ENCODE assay signal across 10 cellular contexts in genomic region chr7:143205560-143206293, GRCh38. TPM values are rescaled to one million over a fixed set of nuclear protein-coding genes. Genes with fewer than 3 reads are reported as not detected.
DNase-seq lines count a peak whose midpoint lies in the region; ATAC-seq and TF ChIP-seq lines count a peak whose summit lies in the region.
"Had no signal": no experiment of that assay in that cellular context is flagged by ENCODE, and none has a peak within 500 bp of the region (broad histone marks: within the 10 kb centered on the region; RNA-seq: fewer than 3 reads in every experiment).

No MANE protein-coding gene starts in this region.

- H3K36me3 Mint-ChIP-seq in activated T-cell treated with anti-CD3 and anti-CD28 coated beads, Interleukin-2, amount 50 U/mL, for 72 hours (ENCODE audit: insufficient read depth in 2 of 2) = no peaks in the 10 kb centered on the region

- H3K9me3 ChIP-seq in upper lobe of right lung (no peaks in the 10 kb centered on the region), suprapubic skin (no peaks in the 10 kb centered on the region)
- H3K9me3 ChIP-seq: breast epithelium had no signal

- H3K27me3 ChIP-seq in upper lobe of right lung (peaks cover 4% of the 10 kb centered on the region), suprapubic skin (no peaks in the 10 kb centered on the region)
- H3K27me3 ChIP-seq: breast epithelium had no signal

- no peak overlapping the region for H3K27ac Mint-ChIP-seq in activated T-cell treated with anti-CD3 and anti-CD28 coated beads, Interleukin-2, amount 50 U/mL, for 72 hours

- H3K27me3 Mint-ChIP-seq in activated T-cell treated with anti-CD3 and anti-CD28 coated beads, Interleukin-2, amount 50 U/mL, for 72 hours (ENCODE audit: low read depth) = peaks cover 13% of the 10 kb centered on the region

- intact Hi-C loops in upper lobe of right lung (cut with DNase I) = no loop called here

- TF ChIP-seq EP300 in suprapubic skin (IDR thresholded peaks at IDR 0.05) = no peak

- TF ChIP-seq CTCF in upper lobe of right lung (IDR thresholded peaks at IDR 0.05) = no peak
- TF ChIP-seq CTCF in foreskin fibroblast (IDR thresholded peaks at IDR 0.05; ENCODE audit: low read depth, low read length) = no peak
- no peak for TF ChIP-seq CTCF in suprapubic skin (IDR thresholded peaks at IDR 0.05)

- peak overlapping the region in 1 of 2 donors; percentile 29 for H3K4me3 Mint-ChIP-seq in activated T-cell treated with anti-CD3 and anti-CD28 coated beads, Interleukin-2, amount 50 U/mL, for 72 hours
- H3K4me3 Mint-ChIP-seq: neural crest cell had no signal

- TF ChIP-seq POLR2A in suprapubic skin (IDR thresholded peaks at IDR 0.05) = no peak

- H3K27ac ChIP-seq in upper lobe of right lung (no peak overlapping the region), suprapubic skin (no peak overlapping the region)
- H3K27ac ChIP-seq: breast epithelium had no signal

- H3K4me1 Mint-ChIP-seq in activated T-cell treated with anti-CD3 and anti-CD28 coated beads, Interleukin-2, amount 50 U/mL, for 72 hours (ENCODE audit: low read depth) = peaks cover 11% of the 10 kb centered on the region

- no peak overlapping the region for H3K4me3 ChIP-seq in upper lobe of right lung
- H3K4me3 ChIP-seq in foreskin fibroblast (ENCODE audit: low read depth in 1 of 2, low read length in 2 of 2) = no peak overlapping the region
- H3K4me3 ChIP-seq in suprapubic skin = no peak overlapping the region
- H3K4me3 ChIP-seq: breast epithelium had no signal

- 65% methylated on average over 13 of the region's 13 CpGs for WGBS in suprapubic skin

- H3K36me3 ChIP-seq in upper lobe of right lung = no peaks in the 10 kb centered on the region
- no peaks in the 10 kb centered on the region for H3K36me3 ChIP-seq in suprapubic skin
- H3K36me3 ChIP-seq: breast epithelium had no signal

- DNase-seq in GDM1 (lab: John Stamatoyannopoulos, UW) = peak; percentile 87
- peak in 1 of 2 donors; percentile 4 for DNase-seq in activated T-cell treated with anti-CD3 and anti-CD28 coated beads, Interleukin-2, amount 50 U/mL, for 72 hours
- no peak for DNase-seq in upper lobe of right lung
- DNase-seq in NCI-H748 (lab: John Stamatoyannopoulos, UW; ENCODE audit: unreplicated experiment) = no peak
- DNase-seq in foreskin fibroblast = no peak
- DNase-seq in suprapubic skin (ENCODE audit: low spot score in 2 of 2) = no peak

- no peaks in the 10 kb centered on the region for H3K9me3 Mint-ChIP-seq in activated T-cell treated with anti-CD3 and anti-CD28 coated beads, Interleukin-2, amount 50 U/mL, for 72 hours
- H3K9me3 Mint-ChIP-seq: neural crest cell had no signal

- H3K4me1 ChIP-seq in upper lobe of right lung = no peaks in the 10 kb centered on the region
- H3K4me1 ChIP-seq in suprapubic skin = no peaks in the 10 kb centered on the region
- H3K4me1 ChIP-seq: breast epithelium had no signal

- peak; percentile 80 for ATAC-seq in GM19467 (IDR thresholded peaks at IDR 0.05; ENCODE audit: unreplicated experiment)
- ATAC-seq in HG03469 (IDR thresholded peaks at IDR 0.05; ENCODE audit: unreplicated experiment) = peak; percentile 87
- ATAC-seq in activated T-cell treated with anti-CD3 and anti-CD28 coated beads, Interleukin-2, amount 50 U/mL, for 72 hours (replicated peaks in 1 of 2) = peak; percentile 53
- peak; percentile 96 for ATAC-seq in upper lobe of right lung

RNA-seq across cellular contexts. Expression of gene TAS2R40, which starts 16.1 kb away (rescaled TPM):
- not detected for total RNA-seq in activated T-cell treated with anti-CD3 and anti-CD28 coated beads, Interleukin-2, amount 50 U/mL, for 72 hours
- total RNA-seq in upper lobe of right lung (not detected), suprapubic skin (not detected)
- total RNA-seq: breast epithelium, neural crest cell had no signal

RNA-seq across cellular contexts. Expression of gene TAS2R39, which starts 22.5 kb away (rescaled TPM):
- not detected for total RNA-seq in activated T-cell treated with anti-CD3 and anti-CD28 coated beads, Interleukin-2, amount 50 U/mL, for 72 hours
- not detected for total RNA-seq in upper lobe of right lung
- not detected for total RNA-seq in suprapubic skin
- total RNA-seq: breast epithelium, neural crest cell had no signal

RNA-seq across cellular contexts. Expression of gene GSTK1, which starts 57.5 kb away (rescaled TPM):
- 100 to 1,000 TPM; 242 to 298 TPM for total RNA-seq in activated T-cell treated with anti-CD3 and anti-CD28 coated beads, Interleukin-2, amount 50 U/mL, for 72 hours
- total RNA-seq in upper lobe of right lung (149 TPM), suprapubic skin (100 to 1,000 TPM; 136 to 177 (median 166) TPM)
